33 cellular contexts compared by ENCODE assay signal in genomic region chr2:20016346-20016745, GRCh38. TPM values are rescaled to one million over a fixed set of nuclear protein-coding genes. Genes with fewer than 3 reads are reported as not detected.
DNase-seq lines count a peak whose midpoint lies in the region; FAIRE-seq and TF ChIP-seq lines count a peak whose summit lies in the region.
"Had no signal": no experiment of that assay in that cellular context is flagged by ENCODE, and none has a peak within 500 bp of the region (broad histone marks: within the 10 kb centered on the region; RNA-seq: fewer than 3 reads in every experiment).

No MANE protein-coding gene starts in this region.

- no peak overlapping the region for H3K4me3 Mint-ChIP-seq in endodermal cell
- H3K4me3 Mint-ChIP-seq: activated naive CD8-positive, alpha-beta T cell treated with anti-CD3 and anti-CD28 coated beads, Interleukin-2, amount 50 U/mL, for 24 hours; activated T-cell treated with anti-CD3 and anti-CD28 coated beads, Interleukin-2, amount 50 U/mL, for 72 hours; IgD-negative memory B cell; naive B cell; stimulated activated effector memory CD8-positive, alpha-beta T cell treated with anti-CD3 and anti-CD28 coated beads, Interleukin-12 subunit alpha, Interleukin-12 subunit beta, amount 100 ng/mL, for 72 hours; T-cell had no signal

- H3K9me3 ChIP-seq in endodermal cell (ENCODE audit: control insufficient read depth, low read length) (peaks cover 20% of the 10 kb centered on the region), small intestine (ENCODE audit: control insufficient read depth, low read depth) (no peaks in the 10 kb centered on the region), sigmoid colon (no peaks in the 10 kb centered on the region)
- H3K9me3 ChIP-seq: HAP-1, psoas muscle had no signal

- H3K4me1 Mint-ChIP-seq in endodermal cell = peaks cover 16% of the 10 kb centered on the region

- peaks cover 13% of the 10 kb centered on the region for H3K27me3 ChIP-seq in KMS-11 (ENCODE audit: insufficient read depth, low read depth)
- H3K27me3 ChIP-seq in endodermal cell (ENCODE audit: control insufficient read depth, insufficient read depth, low read length, poor library complexity, severe bottlenecking) = peaks cover 5% of the 10 kb centered on the region
- peaks cover 0 to 3% of the 10 kb centered on the region in 2 donors for H3K27me3 ChIP-seq in small intestine (ENCODE audit: control insufficient read depth in 2 of 2, insufficient read depth in 2 of 2, low read length in 2 of 2)
- no peaks in the 10 kb centered on the region for H3K27me3 ChIP-seq in sigmoid colon

- no peak for FAIRE-seq in small intestine (lab: Jason Lieb, UNC)
- FAIRE-seq: GM12878, keratinocyte had no signal

- TF ChIP-seq EP300 in sigmoid colon (IDR thresholded peaks at IDR 0.05) = no peak

- H3K9ac ChIP-seq in KMS-11 = no peak overlapping the region
- H3K9ac ChIP-seq in endodermal cell (ENCODE audit: extremely low read depth, low read length, poor library complexity, severe bottlenecking) = no peak overlapping the region
- H3K9ac ChIP-seq: BLaER1 treated with 17β-estradiol and CSF1 and Interleukin-3, amounts not matched to agents 10 nM and 100 nM had no signal

- no peaks in the 10 kb centered on the region for H3K79me2 ChIP-seq in KMS-11 (ENCODE audit: insufficient read depth, low read depth)

- no peak overlapping the region for H3K27ac Mint-ChIP-seq in endodermal cell
- H3K27ac Mint-ChIP-seq: activated naive CD8-positive, alpha-beta T cell treated with anti-CD3 and anti-CD28 coated beads, Interleukin-2, amount 50 U/mL, for 24 hours; activated T-cell treated with anti-CD3 and anti-CD28 coated beads, Interleukin-2, amount 50 U/mL, for 72 hours; IgD-negative memory B cell; naive B cell; stimulated activated effector memory CD8-positive, alpha-beta T cell treated with anti-CD3 and anti-CD28 coated beads, Interleukin-12 subunit alpha, Interleukin-12 subunit beta, amount 100 ng/mL, for 72 hours; T-cell had no signal

- peaks cover 8% of the 10 kb centered on the region for H3K27me3 Mint-ChIP-seq in endodermal cell (ENCODE audit: insufficient read depth)

- H3K4me3 ChIP-seq in KMS-11 (IDR thresholded peaks at IDR 0.05; ENCODE audit: insufficient read depth, low read depth, low read length) (no peak overlapping the region), endodermal cell (ENCODE audit: low read length) (no peak overlapping the region), small intestine (ENCODE audit: low read depth in 1 of 2, low read length in 2 of 2) (no peak overlapping the region), sigmoid colon (no peak overlapping the region)
- H3K4me3 ChIP-seq: BLaER1 treated with 17β-estradiol and CSF1 and Interleukin-3, amounts not matched to agents 10 nM and 100 nM; coronary artery; GM12878; HAP-1; psoas muscle; transverse colon had no signal

- intact Hi-C loops in sigmoid colon (cut with DNase I) = no loop called here

- peaks cover 30% of the 10 kb centered on the region for H3K9me3 Mint-ChIP-seq in endodermal cell
- H3K9me3 Mint-ChIP-seq: stimulated activated effector memory CD8-positive, alpha-beta T cell treated with anti-CD3 and anti-CD28 coated beads, Interleukin-12 subunit alpha, Interleukin-12 subunit beta, amount 100 ng/mL, for 72 hours had no signal

- H3K36me3 ChIP-seq in KMS-11 (ENCODE audit: insufficient read depth) (no peaks in the 10 kb centered on the region), endodermal cell (ENCODE audit: control insufficient read depth, insufficient read depth, low read length) (no peaks in the 10 kb centered on the region), small intestine (ENCODE audit: control insufficient read depth in 2 of 2, insufficient read depth in 2 of 2, low read length in 2 of 2) (no peaks in the 10 kb centered on the region), sigmoid colon (no peaks in the 10 kb centered on the region)
- H3K36me3 ChIP-seq: HAP-1, transverse colon had no signal

- no peaks in the 10 kb centered on the region for H3K4me1 ChIP-seq in KMS-11 (ENCODE audit: low read depth, poor library complexity, severe bottlenecking)
- peaks cover 3% of the 10 kb centered on the region for H3K4me1 ChIP-seq in endodermal cell (ENCODE audit: control insufficient read depth, insufficient read depth, low read length)
- H3K4me1 ChIP-seq in small intestine (ENCODE audit: control insufficient read depth in 2 of 2, insufficient read depth in 1 of 2, low read depth in 1 of 2, low read length in 1 of 2) = no peaks in the 10 kb centered on the region
- peaks cover 0 to 17% (median 10%) of the 10 kb centered on the region in 4 donors for H3K4me1 ChIP-seq in sigmoid colon
- H3K4me1 ChIP-seq: HAP-1 had no signal

- no peak overlapping the region for H2AFZ ChIP-seq in KMS-11 (ENCODE audit: low read depth)

- H3K27ac ChIP-seq in KMS-11 (no peak overlapping the region), endodermal cell (ENCODE audit: low read depth, low read length) (no peak overlapping the region), small intestine (ENCODE audit: low read depth in 1 of 2, low read length in 1 of 2) (no peak overlapping the region), sigmoid colon (no peak overlapping the region)
- H3K27ac ChIP-seq: BLaER1 treated with 17β-estradiol and CSF1 and Interleukin-3, amounts not matched to agents 10 nM and 100 nM; coronary artery; psoas muscle; RWPE1; transverse colon had no signal

- H3K4me2 ChIP-seq in KMS-11 = no peak overlapping the region
- H3K4me2 ChIP-seq: BLaER1 treated with 17β-estradiol and CSF1 and Interleukin-3, amounts not matched to agents 10 nM and 100 nM had no signal

- no peak for TF ChIP-seq POLR2A in sigmoid colon (IDR thresholded peaks at IDR 0.05)

- no peaks in the 10 kb centered on the region for H4K20me1 ChIP-seq in KMS-11 (ENCODE audit: insufficient read depth)
- H4K20me1 ChIP-seq: BLaER1 treated with 17β-estradiol and CSF1 and Interleukin-3, amounts not matched to agents 10 nM and 100 nM had no signal

- H3K36me3 Mint-ChIP-seq in endodermal cell (ENCODE audit: low read depth) = peaks cover 10% of the 10 kb centered on the region
- H3K36me3 Mint-ChIP-seq: stimulated activated effector memory CD8-positive, alpha-beta T cell treated with anti-CD3 and anti-CD28 coated beads, Interleukin-12 subunit alpha, Interleukin-12 subunit beta, amount 100 ng/mL, for 72 hours had no signal

- TF ChIP-seq CTCF in GM12873 (IDR thresholded peaks at IDR 0.05; ENCODE audit: insufficient read depth, low read depth, low read length, missing control alignments) (peak; percentile 34), KMS-11 (conservative IDR thresholded peaks at IDR 0.05; ENCODE audit: low read depth, low read length) (0 out of 2 replicates have a peak, but pooled peaks have one; percentile 15), endodermal cell (conservative IDR thresholded peaks at IDR 0.05) (peak; percentile 76), sigmoid colon (IDR thresholded peaks at IDR 0.05) (no peak)

- peak; percentile 71 for DNase-seq in endodermal cell
- DNase-seq in small intestine = peak; percentile 21
- DNase-seq in hepatic stellate cell (ENCODE audit: low spot score) = no peak
- DNase-seq in GM03348 (ENCODE audit: low spot score) = no peak
- no peak for DNase-seq in sigmoid colon
- DNase-seq: activated CD4-positive, alpha-beta T cell treated with anti-CD3 and anti-CD28 coated beads, Interleukin-2, amount 50 U/mL, for 48 hours; activated naive CD8-positive, alpha-beta T cell treated with anti-CD3 and anti-CD28 coated beads, Interleukin-2, amount 50 U/mL, for 24 hours; activated T-cell treated with anti-CD3 and anti-CD28 coated beads, Interleukin-2, amount 50 U/mL, for 72 hours; caudate nucleus; effector CD8-positive, alpha-beta T cell; GF-D8; glutamatergic neuron; left ventricle myocardium superior; midbrain; naive B cell; NCI-H1092 treated with DMSO at 0.1 percent for 48 hours; NCI-H1694 treated with DMSO at 0.1 percent for 48 hours; NCI-H2171; psoas muscle; stimulated activated CD4-positive, alpha-beta T cell treated with anti-CD3 and anti-CD28 coated beads, Interleukin-4, amount 100 ng/mL, for 4 hours; T-cell; transverse colon had no signal

RNA-seq across cellular contexts. Expression of gene MATN3, which starts 3.9 kb away (rescaled TPM):
- total RNA-seq in endodermal cell = 10 to 100 TPM; 38.5 to 44.7 TPM
- polyA plus RNA-seq in endodermal cell (2013, experiment 1 of 2) = 16.7 TPM
- polyA plus RNA-seq in endodermal cell (2013, experiment 2 of 2) = 24.1 TPM
- polyA plus RNA-seq in small intestine = under 1 TPM in 1 of 3 donors, not detected in 2; 0.25 TPM
- under 1 TPM; 0.54 to 0.82 (median 0.63) TPM for total RNA-seq in sigmoid colon
- polyA plus RNA-seq in sigmoid colon = under 1 TPM in 1 of 3 donors, not detected in 2; 0.32 TPM
- total RNA-seq: activated T-cell treated with anti-CD3 and anti-CD28 coated beads, Interleukin-2, amount 50 U/mL, for 72 hours; GM12878; OCI-LY7 had no signal
- polyA plus RNA-seq: IgD-negative memory B cell had no signal

RNA-seq across cellular contexts. Expression of gene WDR35, which starts 26.4 kb away (rescaled TPM):
- total RNA-seq in endodermal cell = 10 to 100 TPM; 11.3 to 13.5 TPM
- 15.6 TPM for polyA plus RNA-seq in endodermal cell (2013, experiment 1 of 2)
- 13.0 TPM for polyA plus RNA-seq in endodermal cell (2013, experiment 2 of 2)
- polyA plus RNA-seq in small intestine = 1 to 10 TPM in 1 of 3 donors, under 1 TPM in 2; 0.45 to 2.0 (median 0.54) TPM
- 10 to 100 TPM in 3 of 4 donors, 1 to 10 TPM in 1; 7.2 to 15.5 (median 11.9) TPM for total RNA-seq in sigmoid colon
- polyA plus RNA-seq in sigmoid colon = 1 to 10 TPM in 1 of 3 donors, under 1 TPM in 2; 0.46 to 2.2 (median 0.60) TPM

RNA-seq across cellular contexts. Expression of gene LAPTM4A, which starts 35.1 kb away (rescaled TPM):
- 100 to 1,000 TPM; 285 to 291 TPM for total RNA-seq in endodermal cell
- polyA plus RNA-seq in endodermal cell (2013, experiment 1 of 2) = 225 TPM
- 221 TPM for polyA plus RNA-seq in endodermal cell (2013, experiment 2 of 2)
- polyA plus RNA-seq in small intestine = 100 to 1,000 TPM in 1 of 3 donors, 10 to 100 TPM in 2; 47.6 to 231 (median 82.4) TPM
- total RNA-seq in sigmoid colon = 100 to 1,000 TPM; 181 to 246 (median 227) TPM
- 100 to 1,000 TPM in 1 of 3 donors, 10 to 100 TPM in 2; 59.2 to 192 (median 62.5) TPM for polyA plus RNA-seq in sigmoid colon

Comparison
In these comparisons a context has a peak if more than half of its experiments do, and no peak if none do; other contexts are left out.
1. CTCF ChIP-seq: peak in GM12873 (single experiment), KMS-11 (single experiment) and endodermal cell (single experiment); none in sigmoid colon (0 of 4).
2. DNase-seq: peak in endodermal cell (single experiment) and small intestine (single experiment); none in hepatic stellate cell (single experiment), GM03348 (single experiment) and sigmoid colon (single experiment).
3. RNA of gene MATN3, which starts 3.9 kb away (total RNA-seq): 38.5 to 44.7 TPM in endodermal cell; 0.54 to 0.82 TPM in sigmoid colon; every median in the first group is over 10 times any median in the second.